In genomic region chr7:20393021-20394015, GRCh38 we compare ENCODE assay signal across 19 cellular contexts.
DNase-seq lines count a peak whose midpoint lies in the region; ATAC-seq, FAIRE-seq and TF ChIP-seq lines count a peak whose summit lies in the region.
"Had no signal": no experiment of that assay in that cellular context is flagged by ENCODE, and none has a peak within 500 bp of the region (broad histone marks: within the 10 kb centered on the region; RNA-seq: fewer than 3 reads in every experiment).

No MANE protein-coding gene starts in this region.

- H4K20me1 ChIP-seq in osteoblast (ENCODE audit: insufficient read depth, low read length) = no peaks in the 10 kb centered on the region
- H4K20me1 ChIP-seq: BLaER1 treated with 17β-estradiol and CSF1 and Interleukin-3, amounts not matched to agents 10 nM and 100 nM had no signal

- H3K4me1 ChIP-seq in osteoblast (ENCODE audit: insufficient read depth, low read length) = no peaks in the 10 kb centered on the region
- peaks cover 0 to 4% (median 0%) of the 10 kb centered on the region in 12 donors for H3K4me1 ChIP-seq in heart left ventricle
- H3K4me1 ChIP-seq: gastrocnemius medialis, prostate gland had no signal

- H3K4me2 ChIP-seq in osteoblast (ENCODE audit: insufficient read depth, low read length) = no peak overlapping the region

- TF ChIP-seq CTCF in bronchial epithelial cell (IDR thresholded peaks at IDR 0.05; ENCODE audit: insufficient read depth, low read length, severe bottlenecking) (no peak), osteoblast (IDR thresholded peaks at IDR 0.05; ENCODE audit: extremely low read depth, low read depth, low read length) (no peak), heart left ventricle (IDR thresholded peaks at IDR 0.05) (no peak)

- peaks cover 4% of the 10 kb centered on the region for H3K36me3 ChIP-seq in bronchial epithelial cell (ENCODE audit: control insufficient read depth, insufficient read depth, low read length)
- H3K36me3 ChIP-seq in osteoblast (ENCODE audit: insufficient read depth, low read length) = no peaks in the 10 kb centered on the region
- peaks cover 0 to 28% (median 0%) of the 10 kb centered on the region in 9 donors for H3K36me3 ChIP-seq in heart left ventricle
- H3K36me3 ChIP-seq: BLaER1 treated with 17β-estradiol and CSF1 and Interleukin-3, amounts not matched to agents 10 nM and 100 nM; gastrocnemius medialis; prostate gland had no signal

- H2AFZ ChIP-seq in osteoblast (ENCODE audit: low read length) = no peak overlapping the region

- WGBS in heart left ventricle, 4 donors = 78 to 85% (median 81%) methylated on average over 4 of the region's 4 CpGs

- H3K27me3 ChIP-seq in bronchial epithelial cell (ENCODE audit: control insufficient read depth, insufficient read depth, low read length) (no peaks in the 10 kb centered on the region), osteoblast (ENCODE audit: insufficient read depth, low read length) (no peaks in the 10 kb centered on the region), heart left ventricle (no peaks in the 10 kb centered on the region)
- H3K27me3 ChIP-seq: BLaER1 treated with 17β-estradiol and CSF1 and Interleukin-3, amounts not matched to agents 10 nM and 100 nM; gastrocnemius medialis had no signal

- no peak overlapping the region for H3K27ac ChIP-seq in osteoblast (ENCODE audit: low read depth, low read length)
- H3K27ac ChIP-seq in heart left ventricle = no peak overlapping the region
- H3K27ac ChIP-seq: BLaER1 treated with 17β-estradiol and CSF1 and Interleukin-3, amounts not matched to agents 10 nM and 100 nM; gastrocnemius medialis; prostate gland had no signal

- H3K9me3 ChIP-seq in osteoblast (ENCODE audit: low read depth, low read length) = no peaks in the 10 kb centered on the region
- no peaks in the 10 kb centered on the region for H3K9me3 ChIP-seq in heart left ventricle
- H3K9me3 ChIP-seq: gastrocnemius medialis, prostate gland had no signal

- FAIRE-seq in bronchial epithelial cell (lab: Jason Lieb, UNC) = no peak

- intact Hi-C loops in heart left ventricle (cut with DNase I) = no loop called here

- TF ChIP-seq POLR2A in heart left ventricle (IDR thresholded peaks at IDR 0.05) = no peak

- peak; percentile 15 for DNase-seq in bronchial epithelial cell (ENCODE audit: low read depth)
- peak; percentile 4 for DNase-seq in osteoblast (ENCODE audit: insufficient read length, low spot score, missing footprints)
- DNase-seq in OCI-M1 (lab: John Stamatoyannopoulos, UW) = no peak
- no peak for DNase-seq in heart left ventricle
- DNase-seq: activated CD4-positive, alpha-beta T cell treated with anti-CD3 and anti-CD28 coated beads for 4 hours; activated CD8-positive, alpha-beta memory T cell treated with anti-CD3 and anti-CD28 coated beads, Interleukin-2, amount 50 U/mL, for 48 hours; anterior cingulate cortex; DMS53; gastrocnemius medialis; MM.1S; natural killer cell; NCI-H187; trophoblast cell had no signal

- no peaks in the 10 kb centered on the region for H3K79me2 ChIP-seq in osteoblast (ENCODE audit: insufficient read depth, low read length)

- ATAC-seq in GM18909 (IDR thresholded peaks at IDR 0.05; ENCODE audit: poor library complexity, unreplicated experiment) (peak; percentile 53), HG03571 (IDR thresholded peaks at IDR 0.05; ENCODE audit: unreplicated experiment) (peak; percentile 49), heart left ventricle (no peak), GM19395 (IDR thresholded peaks at IDR 0.05; ENCODE audit: unreplicated experiment) (no peak)
- ATAC-seq: gastrocnemius medialis; natural killer cell; stimulated activated memory B cell treated with anti-CD40 and anti-IgM and Interleukin-4, amounts not matched to agents 10 μg/mL and 1 μg/mL and 100 μg/mL, for 72 hours had no signal

- H3K4me3 ChIP-seq in bronchial epithelial cell (ENCODE audit: low read depth, low read length) (no peak overlapping the region), osteoblast (ENCODE audit: insufficient read depth, low read length) (no peak overlapping the region), heart left ventricle (no peak overlapping the region)
- H3K4me3 ChIP-seq: BLaER1 treated with 17β-estradiol and CSF1 and Interleukin-3, amounts not matched to agents 10 nM and 100 nM; gastrocnemius medialis; prostate gland had no signal

Comparison
In these comparisons a context has a peak if more than half of its experiments do, and no peak if none do; other contexts are left out.
1. ATAC-seq: peak in GM18909 (single experiment) and HG03571 (single experiment); none in heart left ventricle (0 of 4) and GM19395 (single experiment).
2. DNase-seq: peak in bronchial epithelial cell (single experiment) and osteoblast (single experiment); none in OCI-M1 (single experiment) and heart left ventricle (0 of 5).